ENCODE assay signal across 9 cellular contexts in the genomic region with DNA sequence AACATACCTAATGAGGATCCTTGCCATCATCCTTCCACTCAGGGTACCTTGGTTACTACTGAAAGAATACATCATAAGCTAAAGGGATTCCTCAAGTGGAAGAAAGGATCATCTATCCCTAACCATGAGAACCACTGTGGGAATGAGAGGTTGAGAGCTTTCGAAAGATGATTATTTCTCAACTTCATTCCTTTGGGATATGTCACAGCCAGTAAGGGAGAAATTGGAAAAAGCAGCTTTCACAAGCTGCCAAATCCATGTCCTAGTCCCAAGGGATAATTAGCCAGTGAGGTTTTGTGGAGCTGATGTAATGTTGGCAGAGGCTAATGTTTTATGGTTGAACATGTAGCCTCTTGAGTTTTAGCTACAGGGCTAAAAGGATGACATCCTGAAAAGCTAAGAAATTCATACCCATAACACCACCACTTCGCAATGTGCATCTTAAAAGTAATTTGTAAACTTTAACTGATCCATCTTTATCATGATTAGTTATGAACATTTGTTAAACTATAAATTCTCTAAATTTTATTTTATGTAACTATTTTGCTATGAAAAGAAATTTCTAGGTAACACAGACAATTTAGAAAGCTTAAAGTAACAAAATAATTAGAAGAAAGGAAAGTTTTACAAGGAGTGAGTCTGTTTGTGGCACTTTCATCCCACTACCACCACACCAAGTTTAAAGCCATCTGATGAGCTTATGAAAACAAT.
DNase-seq lines count a peak whose midpoint lies in the region; ATAC-seq and TF ChIP-seq lines count a peak whose summit lies in the region.
"Had no signal": no experiment of that assay in that cellular context is flagged by ENCODE, and none has a peak within 500 bp of the region (broad histone marks: within the 10 kb centered on the region; RNA-seq: fewer than 3 reads in every experiment).

No MANE protein-coding gene starts in this region.

- TF ChIP-seq CTCF in Panc1 (IDR thresholded peaks at IDR 0.05): no peak
- TF ChIP-seq CTCF in fibroblast of pulmonary artery (IDR thresholded peaks at IDR 0.05; ENCODE audit: low read length, missing control alignments): no peak
- no peak for TF ChIP-seq CTCF in parathyroid adenoma (IDR thresholded peaks at IDR 0.05)

- no peak overlapping the region for H3K4me3 Mint-ChIP-seq in activated T-cell treated with anti-CD3 and anti-CD28 coated beads, Interleukin-2, amount 50 U/mL, for 24 hours

- intact Hi-C loops in Panc1 (cut with micrococcal nuclease; ENCODE audit: unreplicated experiment): no loop called here

- POLR2A ChIA-PET in Panc1 (lab: Charles Lee): no interaction called here

- H3K4me1 Mint-ChIP-seq in activated T-cell treated with anti-CD3 and anti-CD28 coated beads, Interleukin-2, amount 50 U/mL, for 24 hours (ENCODE audit: low read depth): peaks cover 30% of the 10 kb centered on the region

- H3K27me3 ChIP-seq in Panc1 (ENCODE audit: control insufficient read depth, insufficient read depth, low read length): no peaks in the 10 kb centered on the region
- H3K27me3 ChIP-seq in parathyroid adenoma (ENCODE audit: control insufficient read depth, insufficient read depth, low read length): no peaks in the 10 kb centered on the region

- no peak overlapping the region for H3K27ac Mint-ChIP-seq in activated T-cell treated with anti-CD3 and anti-CD28 coated beads, Interleukin-2, amount 50 U/mL, for 24 hours

- H3K4me1 ChIP-seq in Panc1 (ENCODE audit: control insufficient read depth, insufficient read depth, low read length) (peaks cover 39% of the 10 kb centered on the region), parathyroid adenoma (peaks cover 3% of the 10 kb centered on the region)

- H3K36me3 ChIP-seq in Panc1 (ENCODE audit: control insufficient read depth, insufficient read depth, low read length) (no peaks in the 10 kb centered on the region; the same call in 1 of the 2 replicates), parathyroid adenoma (ENCODE audit: control insufficient read depth, insufficient read depth, low read length) (no peaks in the 10 kb centered on the region)

- in situ Hi-C loops in Panc1 (cut with HindIII; ENCODE audit: low pct_unique_long_range_greater_than_20kb, low sequenced_read_pairs): no loop called here

- H3K36me3 Mint-ChIP-seq in activated T-cell treated with anti-CD3 and anti-CD28 coated beads, Interleukin-2, amount 50 U/mL, for 24 hours (ENCODE audit: low read depth): peaks cover 11% of the 10 kb centered on the region

- H3K9me3 Mint-ChIP-seq in activated T-cell treated with anti-CD3 and anti-CD28 coated beads, Interleukin-2, amount 50 U/mL, for 24 hours: no peaks in the 10 kb centered on the region

- no peaks in the 10 kb centered on the region for H3K27me3 Mint-ChIP-seq in activated T-cell treated with anti-CD3 and anti-CD28 coated beads, Interleukin-2, amount 50 U/mL, for 24 hours

- DNase-seq in COLO829 (ENCODE audit: low spot score): peak; percentile 80
- DNase-seq in Panc1 (ENCODE audit: low read depth, low spot score): peak; percentile 63
- DNase-seq in fibroblast of pulmonary artery (ENCODE audit: low read depth): peak; percentile 100
- DNase-seq in Kasumi-1 (lab: John Stamatoyannopoulos, UW): no peak
- no peak for DNase-seq in ureter (ENCODE audit: low spot score)
- DNase-seq in activated T-cell treated with anti-CD3 and anti-CD28 coated beads, Interleukin-2, amount 50 U/mL, for 24 hours: no peak
- DNase-seq: T-helper 9 cell had no signal

- H3K9me3 ChIP-seq in Panc1 (ENCODE audit: control insufficient read depth, insufficient read depth, low read depth, low read length) (no peaks in the 10 kb centered on the region), parathyroid adenoma (ENCODE audit: control insufficient read depth, low read length) (no peaks in the 10 kb centered on the region)

- BruUV-seq in Panc1 (replicated peaks; lab: Mats Ljungman, UMichigan): no TSS peak

- no peaks in the 10 kb centered on the region for H3K79me2 ChIP-seq in parathyroid adenoma

- ATAC-seq in Panc1 (peak; percentile 40; the same call in 1 of the 2 replicates), HG03175 (IDR thresholded peaks at IDR 0.05; ENCODE audit: unreplicated experiment) (no peak)

- no peak overlapping the region for H3K4me2 ChIP-seq in parathyroid adenoma (ENCODE audit: low read length)

- H3K9ac ChIP-seq in parathyroid adenoma: no peak overlapping the region

- H3K27ac ChIP-seq in Panc1 (ENCODE audit: low read length) (peak overlapping the region; percentile 69; the same call in 1 of the 2 replicates), parathyroid adenoma (peak overlapping the region; percentile 64)

- CTCF ChIA-PET in Panc1 (lab: Charles Lee): interaction anchor here (1.3 kb wide), 1 partner anchor 76 kb away, joined by 3 read pairs; no protein-coding TSS in a partner anchor

- H2AFZ ChIP-seq in parathyroid adenoma: no peak overlapping the region

- no peak overlapping the region for H3K4me3 ChIP-seq in Panc1 (ENCODE audit: low read depth in 2 of 2, low read length in 2 of 2)
- H3K4me3 ChIP-seq in fibroblast of pulmonary artery (replicated peaks; ENCODE audit: low read depth, low read length): no peak overlapping the region
- H3K4me3 ChIP-seq in parathyroid adenoma (ENCODE audit: low read depth, low read length): no peak overlapping the region

Comparison
In these comparisons a context has a peak if more than half of its experiments do, and no peak if none do; other contexts are left out.
1. DNase-seq: peak in COLO829 (single experiment), Panc1 (single experiment) and fibroblast of pulmonary artery (single experiment); none in Kasumi-1 (0 of 2), ureter (single experiment) and activated T-cell treated with anti-CD3 and anti-CD28 coated beads, Interleukin-2, amount 50 U/mL, for 24 hours (single experiment).